8 cellular contexts compared by ENCODE assay signal in the genomic region with DNA sequence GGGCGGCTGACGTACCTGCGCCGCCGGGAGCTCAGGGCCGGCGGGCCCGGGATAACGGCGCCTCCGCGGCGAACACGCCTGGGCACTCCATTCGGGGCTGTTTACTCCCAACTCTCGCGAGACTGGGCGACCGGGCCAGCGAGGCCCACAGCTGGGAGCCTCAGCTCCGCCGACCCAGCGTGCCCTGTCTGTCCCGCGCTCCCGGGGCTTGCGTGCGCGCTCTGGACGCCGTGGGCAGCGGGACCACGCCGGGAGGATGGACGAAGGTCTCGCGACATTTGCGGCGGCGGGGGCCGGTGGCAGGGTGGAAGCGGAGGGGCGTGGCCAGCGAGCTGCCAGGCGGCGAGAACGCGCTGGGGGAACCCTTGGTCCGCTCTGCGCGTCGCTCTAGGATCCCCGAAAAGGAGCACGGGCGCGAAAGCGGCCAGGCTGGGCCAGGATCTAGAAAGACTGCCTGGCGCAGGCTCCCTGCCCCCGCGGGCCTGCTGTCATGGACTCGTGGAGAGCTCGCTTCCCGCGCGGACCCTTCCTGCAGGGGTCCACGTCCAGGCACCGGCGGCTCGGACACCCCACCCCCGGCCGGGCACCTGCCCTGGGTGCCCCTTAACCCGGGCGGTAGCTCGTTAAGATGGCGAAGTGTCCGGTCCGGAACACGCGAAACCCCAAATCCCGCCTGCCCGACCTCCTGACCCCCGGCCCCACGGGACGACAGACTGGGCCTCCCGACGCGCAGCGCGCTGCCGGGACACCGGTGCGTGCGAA. TPM values are rescaled to one million over a fixed set of nuclear protein-coding genes. Genes with fewer than 3 reads are reported as not detected.
DNase-seq lines count a peak whose midpoint lies in the region; TF ChIP-seq lines count a peak whose summit lies in the region.

A gene (minus strand): TSS at position 223 of the 762 bp plus-strand sequence. CDS start 15,159 bp downstream, outside the sequence.

- H3K27me3 ChIP-seq in suprapubic skin, result no peaks in the 10 kb centered on the region

- H3K9me3 Mint-ChIP-seq in HFFc6, result no peaks in the 10 kb centered on the region
- no peaks in the 10 kb centered on the region for H3K9me3 Mint-ChIP-seq in activated naive CD4-positive, alpha-beta T cell treated with anti-CD3 and anti-CD28 coated beads, Interleukin-2, amount 10 ng/mL, durations not matched to agents 7 days and 5 days

- DNase-seq in GM04503 (ENCODE audit: low read depth), result peak; percentile 80
- peak; percentile 97 for DNase-seq in HFFc6
- DNase-seq in NAMALWA (ENCODE audit: low spot score), result peak; percentile 98
- DNase-seq in SK-N-DZ (ENCODE audit: low spot score), result peak; percentile 99
- peak; percentile 98 for DNase-seq in activated naive CD4-positive, alpha-beta T cell treated with anti-CD3 and anti-CD28 coated beads, Interleukin-2, amount 10 ng/mL, durations not matched to agents 7 days and 5 days
- peak; percentile 95 for DNase-seq in germinal center (ENCODE audit: low spot score)
- DNase-seq in nucleus accumbens (lab: John Stamatoyannopoulos, UW), result peak; percentile 38 to 99 (median 94)
- peak; percentile 98 for DNase-seq in suprapubic skin (ENCODE audit: low spot score in 2 of 2)

- CTCF ChIA-PET in activated naive CD4-positive, alpha-beta T cell treated with anti-CD3 and anti-CD28 coated beads, Interleukin-2, amount 10 ng/mL, durations not matched to agents 7 days and 5 days (lab: Charles Lee), result interaction anchor here (0.8 to 2.7 kb wide), 9 partner anchors 15 to 70 kb away, joined by 3 to 12 read pairs (median 4); a partner anchor contains a TSS

- H3K4me3 ChIP-seq in suprapubic skin, result peak within 1 kb of the TSS; percentile 67

- peaks cover 37% of the 10 kb centered on the region for H3K4me1 ChIP-seq in suprapubic skin

- H3K4me1 Mint-ChIP-seq in HFFc6 (ENCODE audit: low read depth), result peaks cover 16% of the 10 kb centered on the region
- peaks cover 25% of the 10 kb centered on the region for H3K4me1 Mint-ChIP-seq in activated naive CD4-positive, alpha-beta T cell treated with anti-CD3 and anti-CD28 coated beads, Interleukin-2, amount 10 ng/mL, durations not matched to agents 7 days and 5 days

- H3K36me3 Mint-ChIP-seq in HFFc6 (ENCODE audit: low read depth), result 0 out of 2 replicates have a peak, but pooled peaks cover 8% of the 10 kb centered on the region
- H3K36me3 Mint-ChIP-seq in activated naive CD4-positive, alpha-beta T cell treated with anti-CD3 and anti-CD28 coated beads, Interleukin-2, amount 10 ng/mL, durations not matched to agents 7 days and 5 days, result peaks cover 3% of the 10 kb centered on the region

- peak within 1 kb of the TSS; percentile 97 for H3K4me3 Mint-ChIP-seq in HFFc6
- peak within 1 kb of the TSS; percentile 93 for H3K4me3 Mint-ChIP-seq in activated naive CD4-positive, alpha-beta T cell treated with anti-CD3 and anti-CD28 coated beads, Interleukin-2, amount 10 ng/mL, durations not matched to agents 7 days and 5 days

- no peak for TF ChIP-seq EP300 in suprapubic skin (IDR thresholded peaks at IDR 0.05)

- H3K27me3 Mint-ChIP-seq in HFFc6 (ENCODE audit: insufficient read depth), result no peaks in the 10 kb centered on the region
- H3K27me3 Mint-ChIP-seq in activated naive CD4-positive, alpha-beta T cell treated with anti-CD3 and anti-CD28 coated beads, Interleukin-2, amount 10 ng/mL, durations not matched to agents 7 days and 5 days, result no peaks in the 10 kb centered on the region

- peak within 1 kb of the TSS; percentile 91 for H3K27ac Mint-ChIP-seq in HFFc6
- peak within 1 kb of the TSS; percentile 94 for H3K27ac Mint-ChIP-seq in activated naive CD4-positive, alpha-beta T cell treated with anti-CD3 and anti-CD28 coated beads, Interleukin-2, amount 10 ng/mL, durations not matched to agents 7 days and 5 days

- peak within 1 kb of the TSS; percentile 97 for H3K27ac ChIP-seq in suprapubic skin

- TF ChIP-seq POLR2A in suprapubic skin (IDR thresholded peaks at IDR 0.05), result peak in 1 of 2 donors; percentile 65

- H3K36me3 ChIP-seq in suprapubic skin, result no peaks in the 10 kb centered on the region

- no peaks in the 10 kb centered on the region for H3K9me3 ChIP-seq in suprapubic skin

- TF ChIP-seq CTCF in HFFc6 (IDR thresholded peaks at IDR 0.05) (no peak), suprapubic skin (IDR thresholded peaks at IDR 0.05) (no peak)

- 0% methylated on average over 7 of the region's 93 CpGs for WGBS in suprapubic skin

RNA-seq across cellular contexts. Expression of the gene that starts here (rescaled TPM):
- 100 to 1,000 TPM in 4 of 6 experiments, 10 to 100 TPM in 2; 96.6 to 123 (median 102) TPM for total RNA-seq in HFFc6 (2021; fragmentation: NEBNext Ultra II Directional; extraction: Animal tissue kit (Norgen Biotek cat#: 25700))
- 54.8 and 67.5 TPM in 2 replicates for polyA plus RNA-seq in SK-N-DZ (2014; cell fraction: cytosol; rRNA removed)
- 92.2 and 143 TPM in 2 replicates for polyA plus RNA-seq in SK-N-DZ (2014; cell fraction: nucleus; rRNA removed)
- total RNA-seq in suprapubic skin, result 100 to 1,000 TPM in 1 of 4 donors, 10 to 100 TPM in 3; 70.0 to 116 (median 86.5) TPM

Comparison
In these comparisons a context has a peak if more than half of its experiments do, and no peak if none do; other contexts are left out.
1. Peak in every context shown above with its lines: DNase-seq, H3K4me3 ChIP-seq and H3K27ac ChIP-seq.